Comparison of ENCODE assay signal across 4 cellular contexts in the genomic region with DNA sequence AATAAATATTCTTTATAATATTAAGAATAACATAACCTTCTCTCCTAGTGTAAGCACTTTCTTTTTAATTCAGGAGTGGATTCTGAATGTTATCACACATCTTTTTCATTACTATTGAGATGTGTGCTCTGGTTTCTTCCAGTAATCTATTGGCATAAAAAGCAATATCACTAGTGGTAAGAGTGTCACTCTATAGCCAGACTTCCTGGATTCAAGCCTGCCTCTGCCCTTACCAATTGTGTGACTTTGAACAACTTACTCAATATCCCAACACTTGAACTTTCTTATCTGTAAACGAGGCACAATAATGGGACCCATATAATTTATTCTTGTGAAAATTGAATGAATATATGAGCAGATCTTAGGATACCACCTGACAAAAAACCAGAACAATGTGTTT.
"Had no signal": no experiment of that assay in that cellular context is flagged by ENCODE, and none has a peak within 500 bp of the region (broad histone marks: within the 10 kb centered on the region; RNA-seq: fewer than 3 reads in every experiment).

No MANE protein-coding gene starts in this region.

- H3K4me3 ChIP-seq: GM23338 had no signal

- H3K27ac Mint-ChIP-seq: GM23338, H9, IgD-negative memory B cell had no signal

- H3K27me3 Mint-ChIP-seq: IgD-negative memory B cell had no signal

- H3K4me1 Mint-ChIP-seq: H9 had no signal

- H3K4me3 Mint-ChIP-seq: GM23338, H9, IgD-negative memory B cell had no signal

- DNase-seq: H9, HCEC 1CT had no signal

- H3K9me3 Mint-ChIP-seq: GM23338, H9 had no signal
